Comparison of ENCODE assay signal across 8 cellular contexts in genomic region chr1:155207578-155208405, GRCh38. TPM values are rescaled to one million over a fixed set of nuclear protein-coding genes. Genes with fewer than 3 reads are reported as not detected.
DNase-seq lines count a peak whose midpoint lies in the region; ATAC-seq and TF ChIP-seq lines count a peak whose summit lies in the region.

TSS of gene THBS3 (minus strand) at chr1:155207897. CDS start at chr1:155207876, 21 bp downstream.

- intact Hi-C loops in CD8-positive, alpha-beta T cell (cut with DNase I, micrococcal nuclease) = loop anchor here (1.0 to 5.0 kb wide), 8 partner anchors 14 to 385 kb away; partner anchors contain the start of genes RUSC1 (in 2 of the 2) and HCN3 (in 1 of the 2)

- H4K20me1 ChIP-seq in Karpas-422 (ENCODE audit: insufficient read depth, low read depth, low read length) = no peaks in the 10 kb centered on the region
- H4K20me1 ChIP-seq in neural cell (ENCODE audit: insufficient read depth) = no peaks in the 10 kb centered on the region

- no peaks in the 10 kb centered on the region for H3K9me3 ChIP-seq in CD8-positive, alpha-beta T cell (ENCODE audit: low read length)
- H3K9me3 ChIP-seq in Karpas-422 (ENCODE audit: low read length) = no peaks in the 10 kb centered on the region
- H3K9me3 ChIP-seq in neural cell (ENCODE audit: low read length) = no peaks in the 10 kb centered on the region

- CTCF ChIA-PET in CD8-positive, alpha-beta T cell (lab: Charles Lee) = interaction anchor here (0.6 to 6.9 kb wide), 26 partner anchors 7 to 851 kb away, joined by 3 to 141 read pairs (median 4); partner anchors contain the start of genes FDPS, KRTCAP2 and TRIM46
- CTCF ChIA-PET in WTC11 (lab: Charles Lee) = interaction anchor here (0.6 to 4.8 kb wide), 21 partner anchors 10 to 441 kb away, joined by 3 to 51 read pairs (median 6); partner anchors contain the start of genes CLK2, KRTCAP2, RUSC1 and TRIM46

- H3K4me3 Mint-ChIP-seq in CD8-positive, alpha-beta T cell = peak within 1 kb of the TSS; percentile 86
- H3K4me3 Mint-ChIP-seq in WTC11 = peak within 1 kb of the TSS; percentile 88

- H3K9me2 ChIP-seq in Karpas-422 (replicated peaks; ENCODE audit: insufficient read depth, low read length) (no peaks in the 10 kb centered on the region), neural cell (ENCODE audit: insufficient read depth, low read length) (no peaks in the 10 kb centered on the region)

- H3K4me3 ChIP-seq in CD8-positive, alpha-beta T cell (ENCODE audit: low read depth, low read length) = peak within 1 kb of the TSS; percentile 86
- H3K4me3 ChIP-seq in Karpas-422 (ENCODE audit: low read length) (peak within 1 kb of the TSS; percentile 99), foreskin fibroblast (ENCODE audit: low read depth in 1 of 2, low read length in 2 of 2) (peak within 1 kb of the TSS; percentile 94 to 100), neural cell (ENCODE audit: low read length) (peak within 1 kb of the TSS; percentile 91)

- H3F3A ChIP-seq in neural cell (ENCODE audit: insufficient read depth, low read length, poor library complexity, severe bottlenecking) = peaks cover 6% of the 10 kb centered on the region

- H3K36me3 ChIP-seq in CD8-positive, alpha-beta T cell (ENCODE audit: insufficient read depth, low read length) = peaks cover 5% of the 10 kb centered on the region
- H3K36me3 ChIP-seq in Karpas-422 (ENCODE audit: insufficient read depth, low read length) (no peaks in the 10 kb centered on the region), neural cell (ENCODE audit: insufficient read depth, low read length) (no peaks in the 10 kb centered on the region)

- peak within 1 kb of the TSS; percentile 99 for H3K27ac ChIP-seq in CD8-positive, alpha-beta T cell (ENCODE audit: low read depth, low read length)
- peak within 1 kb of the TSS; percentile 86 for H3K27ac ChIP-seq in Karpas-422 (ENCODE audit: low read length)
- H3K27ac ChIP-seq in neural cell (ENCODE audit: low read length) = peak within 1 kb of the TSS; percentile 100

- no peak for TF ChIP-seq CTCF in CD8-positive, alpha-beta T cell (IDR thresholded peaks at IDR 0.05)
- TF ChIP-seq CTCF in WTC11 (IDR thresholded peaks at IDR 0.05) (no peak), foreskin fibroblast (IDR thresholded peaks at IDR 0.05; ENCODE audit: low read depth, low read length) (no peak), neural cell (IDR thresholded peaks at IDR 0.05; ENCODE audit: poor library complexity, severe bottlenecking) (no peak)

- no peak for ATAC-seq in CD8-positive, alpha-beta T cell
- no peak; the same call in 1 of the 2 replicates for ATAC-seq in WTC11
- ATAC-seq in HG02884 (IDR thresholded peaks at IDR 0.05; ENCODE audit: unreplicated experiment) = no peak
- no peak for ATAC-seq in GM19397 (IDR thresholded peaks at IDR 0.05; ENCODE audit: unreplicated experiment)
- no peak for ATAC-seq in HG03439 (IDR thresholded peaks at IDR 0.05; ENCODE audit: unreplicated experiment)

- H3K27me3 ChIP-seq in CD8-positive, alpha-beta T cell (ENCODE audit: insufficient read depth, low read length) = no peaks in the 10 kb centered on the region
- H3K27me3 ChIP-seq in Karpas-422 (ENCODE audit: low read length) (no peaks in the 10 kb centered on the region), neural cell (ENCODE audit: insufficient read depth, low read depth, low read length) (no peaks in the 10 kb centered on the region)

- peak within 1 kb of the TSS; percentile 92 for H3K9ac ChIP-seq in Karpas-422 (ENCODE audit: low read length)
- H3K9ac ChIP-seq in neural cell (ENCODE audit: low read length) = peak within 1 kb of the TSS; percentile 100

- H3K27me3 Mint-ChIP-seq in CD8-positive, alpha-beta T cell (ENCODE audit: low read depth) = no peaks in the 10 kb centered on the region
- H3K27me3 Mint-ChIP-seq in WTC11 (ENCODE audit: low read depth) = peaks cover 9% of the 10 kb centered on the region; the same call in 1 of the 2 replicates

- peak within 1 kb of the TSS; percentile 98 for H3K4me2 ChIP-seq in Karpas-422 (ENCODE audit: low read depth, low read length, poor library complexity, severe bottlenecking)
- peak within 1 kb of the TSS; percentile 100 for H3K4me2 ChIP-seq in neural cell (ENCODE audit: low read length)

- no peak for TF ChIP-seq RAD21 in neural cell (conservative IDR thresholded peaks at IDR 0.05)

- no peaks in the 10 kb centered on the region for H3K9me3 Mint-ChIP-seq in CD8-positive, alpha-beta T cell
- H3K9me3 Mint-ChIP-seq in WTC11 = no peaks in the 10 kb centered on the region

- peaks cover 14% of the 10 kb centered on the region for H3K36me3 Mint-ChIP-seq in CD8-positive, alpha-beta T cell
- peaks cover 13% of the 10 kb centered on the region for H3K36me3 Mint-ChIP-seq in WTC11

- H3K79me2 ChIP-seq in Karpas-422 (ENCODE audit: low read length) = peaks cover 16% of the 10 kb centered on the region
- peaks cover 24% of the 10 kb centered on the region for H3K79me2 ChIP-seq in neural cell (replicated peaks; ENCODE audit: insufficient read depth, low read length)

- no peak for DNase-seq in CD8-positive, alpha-beta T cell
- peak; percentile 56 for DNase-seq in Karpas-422
- DNase-seq in WTC11 (ENCODE audit: low spot score) = no peak
- peak in 1 of 2 donors; percentile 67 for DNase-seq in foreskin fibroblast

- POLR2A ChIA-PET in CD8-positive, alpha-beta T cell (lab: Charles Lee) = interaction anchor here (1.7 to 3.3 kb wide), 5 partner anchors 11 to 36 kb away, joined by 5 to 24 read pairs (median 11); a partner anchor contains a TSS
- POLR2A ChIA-PET in WTC11 (lab: Charles Lee) = interaction anchor here (0.7 to 3.7 kb wide), 7 partner anchors 11 to 35 kb away, joined by 3 to 35 read pairs (median 3); partner anchors contain the start of gene KRTCAP2

- no peak for TF ChIP-seq EP300 in neural cell (conservative IDR thresholded peaks at IDR 0.05; ENCODE audit: poor library complexity, severe bottlenecking)

- H3K4me1 ChIP-seq in CD8-positive, alpha-beta T cell (ENCODE audit: insufficient read depth, low read length) = peaks cover 22% of the 10 kb centered on the region
- peaks cover 29% of the 10 kb centered on the region for H3K4me1 ChIP-seq in Karpas-422 (ENCODE audit: low read length)

- peaks cover 20% of the 10 kb centered on the region for H3K4me1 Mint-ChIP-seq in CD8-positive, alpha-beta T cell (ENCODE audit: low read depth)
- peaks cover 19% of the 10 kb centered on the region for H3K4me1 Mint-ChIP-seq in WTC11

- H2AFZ ChIP-seq in Karpas-422 (ENCODE audit: low read length) = peak within 1 kb of the TSS; percentile 81
- H2AFZ ChIP-seq in neural cell (ENCODE audit: low read depth, low read length) = peak within 1 kb of the TSS; percentile 59

- H3K27ac Mint-ChIP-seq in CD8-positive, alpha-beta T cell = peak within 1 kb of the TSS; percentile 95
- peak within 1 kb of the TSS; percentile 89 for H3K27ac Mint-ChIP-seq in WTC11

TF ChIP-seq in WTC11, 78 proteins besides CTCF, POLR2A, EP300 and RAD21:
- no peak for TF ChIP-seq ESRRA (CRISPR knock-in tag; IDR thresholded peaks at IDR 0.05; ENCODE audit: borderline replicate concordance)
- TF ChIP-seq PRRX2 (CRISPR knock-in tag; IDR thresholded peaks at IDR 0.05) = 0 out of 2 replicates have a peak, but pooled peaks have one; percentile 47
- TF ChIP-seq, protein P1, sequence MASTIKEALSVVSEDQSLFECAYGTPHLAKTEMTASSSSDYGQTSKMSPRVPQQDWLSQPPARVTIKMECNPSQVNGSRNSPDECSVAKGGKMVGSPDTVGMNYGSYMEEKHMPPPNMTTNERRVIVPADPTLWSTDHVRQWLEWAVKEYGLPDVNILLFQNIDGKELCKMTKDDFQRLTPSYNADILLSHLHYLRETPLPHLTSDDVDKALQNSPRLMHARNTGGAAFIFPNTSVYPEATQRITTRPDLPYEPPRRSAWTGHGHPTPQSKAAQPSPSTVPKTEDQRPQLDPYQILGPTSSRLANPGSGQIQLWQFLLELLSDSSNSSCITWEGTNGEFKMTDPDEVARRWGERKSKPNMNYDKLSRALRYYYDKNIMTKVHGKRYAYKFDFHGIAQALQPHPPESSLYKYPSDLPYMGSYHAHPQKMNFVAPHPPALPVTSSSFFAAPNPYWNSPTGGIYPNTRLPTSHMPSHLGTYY (CRISPR knock-in tag; IDR thresholded peaks at IDR 0.05) = 0 out of 2 replicates have a peak, but pooled peaks have one; percentile 56

TF ChIP-seq in neural cell, 6 proteins besides CTCF, POLR2A, EP300 and RAD21:
- TF ChIP-seq POLR2AphosphoS5 (IDR thresholded peaks at IDR 0.05) (peak; percentile 88), SMC3 (conservative IDR thresholded peaks at IDR 0.05; ENCODE audit: poor library complexity) (no peak), EZH2 (IDR thresholded peaks at IDR 0.05; ENCODE audit: borderline replicate concordance, insufficient read depth, low read length, poor library complexity, severe bottlenecking) (no peak), REST (IDR thresholded peaks at IDR 0.05; ENCODE audit: borderline replicate concordance) (peak; percentile 81), TAF1 (IDR thresholded peaks at IDR 0.05; ENCODE audit: low read depth) (peak; percentile 91)
TF ChIP-seq in neural cell: peak in this region for 3.

RNA-seq across cellular contexts. Expression of gene THBS3, which starts in this region (rescaled TPM):
- total RNA-seq in CD8-positive, alpha-beta T cell = 10 to 100 TPM; 18.5 to 18.8 TPM
- 11.9 and 18.7 TPM in 2 replicates for total RNA-seq in Karpas-422 (2014; rRNA removed; shearing (Covaris generic); ENCODE audit: low replicate concordance)
- 4.0 to 5.3 TPM (median 5.3 TPM) in 3 replicates for total RNA-seq in WTC11 (2021)
- 99.6 and 126 TPM in 2 replicates for polyA plus RNA-seq in neural cell
- polyA minus RNA-seq in neural cell = 55.0 and 58.9 TPM in 2 replicates
